ENCODE assay signal across 16 cellular contexts in the genomic region with DNA sequence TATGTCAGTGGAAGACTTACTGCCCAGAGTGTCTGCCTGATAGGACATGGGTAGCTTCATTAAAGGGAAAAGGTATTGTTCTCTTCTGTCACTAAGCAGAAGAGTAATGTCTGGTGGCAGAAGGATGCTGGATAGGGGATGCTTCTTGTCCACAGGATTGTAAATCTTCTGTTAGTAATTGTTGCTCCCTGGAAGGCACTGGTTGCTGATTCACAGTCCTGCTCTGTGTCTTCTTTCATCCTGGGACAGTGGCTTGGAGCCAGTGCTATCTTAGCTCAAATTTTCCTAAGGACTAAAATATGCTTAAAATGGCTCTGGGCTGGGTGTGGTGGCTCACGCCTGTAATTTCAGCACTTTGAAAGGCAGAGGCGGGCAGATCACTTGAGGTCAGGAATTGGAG. TPM values are rescaled to one million over a fixed set of nuclear protein-coding genes. Genes with fewer than 3 reads are reported as not detected.
DNase-seq lines count a peak whose midpoint lies in the region; ATAC-seq and TF ChIP-seq lines count a peak whose summit lies in the region.
"Had no signal": no experiment of that assay in that cellular context is flagged by ENCODE, and none has a peak within 500 bp of the region (broad histone marks: within the 10 kb centered on the region; RNA-seq: fewer than 3 reads in every experiment).

No MANE protein-coding gene starts in this region.

- H3K27me3 ChIP-seq in adrenal gland: no peaks in the 10 kb centered on the region
- H3K27me3 ChIP-seq in left lung: no peaks in the 10 kb centered on the region
- no peaks in the 10 kb centered on the region for H3K27me3 ChIP-seq in CD8-positive, alpha-beta T cell (ENCODE audit: insufficient read depth, low read length)

- H3K4me1 Mint-ChIP-seq in natural killer cell: peaks cover 8 to 14% of the 10 kb centered on the region in 2 donors
- H3K4me1 Mint-ChIP-seq in effector memory CD8-positive, alpha-beta T cell (ENCODE audit: low read depth in 2 of 2): peaks cover 10 to 23% of the 10 kb centered on the region in 2 donors
- H3K4me1 Mint-ChIP-seq in CD8-positive, alpha-beta T cell (ENCODE audit: low read depth): peaks cover 2% of the 10 kb centered on the region
- H3K4me1 Mint-ChIP-seq: B cell had no signal

- CTCF ChIA-PET in CD8-positive, alpha-beta T cell (lab: Charles Lee): interaction anchor here (1.2 to 2.5 kb wide), 5 partner anchors 36 to 477 kb away, joined by 3 to 11 read pairs (median 4); no protein-coding TSS in a partner anchor

- 50 to 78% (median 62%) methylated on average over 2 of the region's 2 CpGs for WGBS in adrenal gland, 4 donors

- H3K27ac ChIP-seq in adrenal gland (no peak overlapping the region), left lung (no peak overlapping the region)
- no peak overlapping the region for H3K27ac ChIP-seq in CD8-positive, alpha-beta T cell (ENCODE audit: low read depth, low read length)
- H3K27ac ChIP-seq: left ventricle myocardium inferior had no signal

- H3K4me1 ChIP-seq in adrenal gland (replicated peaks in 1 of 2): no peaks in the 10 kb centered on the region
- H3K4me1 ChIP-seq in left lung: no peaks in the 10 kb centered on the region
- no peaks in the 10 kb centered on the region for H3K4me1 ChIP-seq in CD8-positive, alpha-beta T cell (ENCODE audit: insufficient read depth, low read length)
- H3K4me1 ChIP-seq: left ventricle myocardium inferior had no signal

- intact Hi-C loops in adrenal gland (cut with DNase I) (no loop called here), left lung (cut with DNase I) (loop anchor here in 1 of 2 donors (10.0 kb wide), 1 partner anchor 473 kb away; no protein-coding TSS in a partner anchor), natural killer cell (cut with micrococcal nuclease) (no loop called here)
- intact Hi-C loops in CD8-positive, alpha-beta T cell (cut with DNase I, micrococcal nuclease): no loop called here

- H3K36me3 ChIP-seq in adrenal gland (replicated peaks in 1 of 2) (no peaks in the 10 kb centered on the region), left lung (no peaks in the 10 kb centered on the region)
- no peaks in the 10 kb centered on the region for H3K36me3 ChIP-seq in CD8-positive, alpha-beta T cell (ENCODE audit: insufficient read depth, low read length)
- H3K36me3 ChIP-seq: left ventricle myocardium inferior had no signal

- peak; percentile 64 for DNase-seq in AG08396 (ENCODE audit: low spot score)
- peak; percentile 72 for DNase-seq in GM03348 (ENCODE audit: low spot score)
- DNase-seq in adrenal gland: peak in 4 of 7 donors; percentile 27 to 67 (median 52)
- DNase-seq in left lung: no peak
- DNase-seq in natural killer cell: no peak
- DNase-seq in 8988T: no peak
- no peak for DNase-seq in effector memory CD8-positive, alpha-beta T cell
- DNase-seq in CD8-positive, alpha-beta T cell: no peak
- DNase-seq: activated naive CD4-positive, alpha-beta T cell; GDM1; left ventricle myocardium inferior; NCI-H2171; PC-3; stimulated activated naive CD4-positive, alpha-beta T cell treated with Interleukin-2 at 50 U/mL for 16 hours; T-helper 9 cell had no signal

- no peak for TF ChIP-seq POLR2A in adrenal gland (IDR thresholded peaks at IDR 0.05)

- POLR2A ChIA-PET in CD8-positive, alpha-beta T cell (lab: Charles Lee): no interaction called here

- H3K27ac Mint-ChIP-seq in natural killer cell: no peak overlapping the region
- peak overlapping the region in 1 of 2 donors; percentile 31 for H3K27ac Mint-ChIP-seq in effector memory CD8-positive, alpha-beta T cell
- no peak overlapping the region for H3K27ac Mint-ChIP-seq in CD8-positive, alpha-beta T cell
- H3K27ac Mint-ChIP-seq: B cell had no signal

- no peaks in the 10 kb centered on the region for H3K27me3 Mint-ChIP-seq in natural killer cell (ENCODE audit: low read depth in 2 of 2)
- H3K27me3 Mint-ChIP-seq in effector memory CD8-positive, alpha-beta T cell: no peaks in the 10 kb centered on the region
- H3K27me3 Mint-ChIP-seq in CD8-positive, alpha-beta T cell (ENCODE audit: low read depth): no peaks in the 10 kb centered on the region
- H3K27me3 Mint-ChIP-seq: B cell had no signal

- TF ChIP-seq CTCF in adrenal gland (IDR thresholded peaks at IDR 0.05) (no peak), left lung (IDR thresholded peaks at IDR 0.05) (no peak), natural killer cell (IDR thresholded peaks at IDR 0.05) (no peak)
- TF ChIP-seq CTCF in CD8-positive, alpha-beta T cell (IDR thresholded peaks at IDR 0.05): no peak

- H3K4me3 ChIP-seq in adrenal gland (no peak overlapping the region), left lung (no peak overlapping the region)
- no peak overlapping the region for H3K4me3 ChIP-seq in CD8-positive, alpha-beta T cell (ENCODE audit: low read depth, low read length)
- H3K4me3 ChIP-seq: left ventricle myocardium inferior had no signal

- peak; percentile 15 for ATAC-seq in left lung
- ATAC-seq in natural killer cell: no peak
- ATAC-seq in effector memory CD8-positive, alpha-beta T cell (replicated peaks): no peak
- no peak for ATAC-seq in CD8-positive, alpha-beta T cell
- ATAC-seq: PC-3 had no signal

- no peaks in the 10 kb centered on the region for H3K36me3 Mint-ChIP-seq in natural killer cell
- peaks cover 55% of the 10 kb centered on the region for H3K36me3 Mint-ChIP-seq in effector memory CD8-positive, alpha-beta T cell (ENCODE audit: insufficient read depth)
- H3K36me3 Mint-ChIP-seq in CD8-positive, alpha-beta T cell: peaks cover 30% of the 10 kb centered on the region

- H3K9me3 Mint-ChIP-seq in natural killer cell: no peaks in the 10 kb centered on the region
- H3K9me3 Mint-ChIP-seq in effector memory CD8-positive, alpha-beta T cell: no peaks in the 10 kb centered on the region
- no peaks in the 10 kb centered on the region for H3K9me3 Mint-ChIP-seq in CD8-positive, alpha-beta T cell

- no peaks in the 10 kb centered on the region for H3K9me3 ChIP-seq in adrenal gland (replicated peaks in 1 of 3)
- H3K9me3 ChIP-seq in left lung: no peaks in the 10 kb centered on the region
- H3K9me3 ChIP-seq in CD8-positive, alpha-beta T cell (ENCODE audit: low read length): no peaks in the 10 kb centered on the region
- H3K9me3 ChIP-seq: left ventricle myocardium inferior had no signal

- H3K4me3 Mint-ChIP-seq in natural killer cell: no peak overlapping the region
- H3K4me3 Mint-ChIP-seq in effector memory CD8-positive, alpha-beta T cell: no peak overlapping the region
- H3K4me3 Mint-ChIP-seq in CD8-positive, alpha-beta T cell: no peak overlapping the region
- H3K4me3 Mint-ChIP-seq: B cell had no signal

RNA-seq across cellular contexts. Expression of a gene that starts 47.9 kb away (rescaled TPM):
- total RNA-seq in adrenal gland (1 to 10 TPM; 1.7 to 3.9 (median 2.2) TPM), left lung (1 to 10 TPM; 6.5 to 9.1 TPM), natural killer cell (100 to 1,000 TPM in 1 of 3 donors, 10 to 100 TPM in 2; 84.1 to 143 (median 89.0) TPM)
- polyA plus RNA-seq in adrenal gland: 1 to 10 TPM; 1.5 to 2.5 (median 1.7) TPM
- total RNA-seq in CD8-positive, alpha-beta T cell: 10 to 100 TPM; 38.2 to 44.6 TPM

RNA-seq across cellular contexts. Expression of a gene that starts 53.3 kb away (rescaled TPM):
- 100 to 1,000 TPM in 6 of 8 donors, 10 to 100 TPM in 2; 81.3 to 159 (median 126) TPM for total RNA-seq in adrenal gland
- 100 to 1,000 TPM; 107 to 264 (median 128) TPM for polyA plus RNA-seq in adrenal gland
- total RNA-seq in left lung: 100 to 1,000 TPM; 147 to 163 TPM
- total RNA-seq in natural killer cell: 100 to 1,000 TPM in 1 of 3 donors, 10 to 100 TPM in 2; 85.7 to 106 (median 86.8) TPM
- total RNA-seq in CD8-positive, alpha-beta T cell: 100 to 1,000 TPM; 109 TPM

Comparison
In these comparisons a context has a peak if more than half of its experiments do, and no peak if none do; other contexts are left out.
1. DNase-seq: peak in AG08396 (single experiment), GM03348 (single experiment) and adrenal gland (4 of 7); none in left lung (0 of 2), natural killer cell (single experiment), 8988T (single experiment), effector memory CD8-positive, alpha-beta T cell (0 of 3) and CD8-positive, alpha-beta T cell (0 of 7).